In genomic region chr6:116461075-116461474, GRCh38 we compare ENCODE assay signal across 8 cellular contexts. TPM values are rescaled to one million over a fixed set of nuclear protein-coding genes. Genes with fewer than 3 reads are reported as not detected.
A peak's percentile ranks its signal among the peaks of the same experiment; 100 is the strongest.
DNase-seq lines count a peak whose midpoint lies in the region; ATAC-seq and TF ChIP-seq lines count a peak whose summit lies in the region.

TSS of gene CALHM6 (plus strand) at chr6:116461375. CDS start at chr6:116461930, 555 bp downstream.

- peak within 1 kb of the TSS in 1 of 2 donors; percentile 26 for H3K27ac ChIP-seq in right atrium auricular region

- no peaks in the 10 kb centered on the region for H3K9me3 Mint-ChIP-seq in WTC11

- no peaks in the 10 kb centered on the region for H3K36me3 ChIP-seq in right atrium auricular region

- no peaks in the 10 kb centered on the region for H3K9me3 ChIP-seq in right atrium auricular region

- CTCF ChIA-PET in WTC11 (lab: Charles Lee), result interaction anchor here (1.4 kb wide), 1 partner anchor 193 kb away, joined by 3 read pairs; no protein-coding TSS in a partner anchor

- no peaks in the 10 kb centered on the region for H3K36me3 Mint-ChIP-seq in WTC11

- no peak within 1 kb of the TSS for H3K27ac Mint-ChIP-seq in WTC11

- TF ChIP-seq CTCF in GM12864 (IDR thresholded peaks at IDR 0.05; ENCODE audit: low read depth, low read length, missing control alignments) (no peak), WTC11 (IDR thresholded peaks at IDR 0.05) (no peak), right atrium auricular region (IDR thresholded peaks at IDR 0.05) (no peak), retinal pigment epithelial cell (conservative IDR thresholded peaks at IDR 0.05; ENCODE audit: low read depth, low read length) (no peak)

- no peak for ATAC-seq in WTC11

- H3K27me3 ChIP-seq in right atrium auricular region, result no peaks in the 10 kb centered on the region

- H3K4me3 Mint-ChIP-seq in WTC11, result peak within 1 kb of the TSS; percentile 60

- H3K4me3 ChIP-seq in GM12864 (ENCODE audit: low read depth, low read length) (peak within 1 kb of the TSS; percentile 57), right atrium auricular region (peak within 1 kb of the TSS; percentile 21 to 57), retinal pigment epithelial cell (ENCODE audit: low read length) (peak within 1 kb of the TSS; percentile 31)

- peaks cover 56% of the 10 kb centered on the region for H3K27me3 Mint-ChIP-seq in WTC11 (ENCODE audit: low read depth)

- no peaks in the 10 kb centered on the region for H3K4me1 ChIP-seq in right atrium auricular region

- POLR2A ChIA-PET in WTC11 (lab: Charles Lee), result no interaction called here

- DNase-seq in GM12864 (ENCODE audit: low read depth), result no peak
- no peak for DNase-seq in WTC11 (ENCODE audit: low spot score)
- no peak for DNase-seq in right atrium auricular region (ENCODE audit: low spot score)
- DNase-seq in retinal pigment epithelial cell (ENCODE audit: low read depth), result no peak
- DNase-seq in NCI-H1436 (lab: John Stamatoyannopoulos, UW), result no peak
- no peak for DNase-seq in stimulated activated naive CD4-positive, alpha-beta T cell treated with Interleukin-2 at 50 U/mL for 16 hours (lab: John Stamatoyannopoulos, UW)
- no peak for DNase-seq in GM19240 (ENCODE audit: insufficient read length, low spot score)
- DNase-seq in activated CD8-positive, alpha-beta memory T cell treated with anti-CD3 and anti-CD28 coated beads for 24 hours, result no peak

- H3K4me1 Mint-ChIP-seq in WTC11, result peaks cover 30% of the 10 kb centered on the region

TF ChIP-seq in WTC11, 78 proteins besides CTCF, POLR2A, EP300 and RAD21:
- no peak for TF ChIP-seq MXD4 (CRISPR knock-in tag; IDR thresholded peaks at IDR 0.05; ENCODE audit: borderline replicate concordance)
- TF ChIP-seq ZNF263 (CRISPR knock-in tag; IDR thresholded peaks at IDR 0.05; ENCODE audit: low read depth), result no peak

RNA-seq across cellular contexts. Expression of gene CALHM6, which starts in this region (rescaled TPM):
- total RNA-seq in WTC11 (2021) (0.21 to 1.4 TPM (median 0.44 TPM) in 3 replicates), right atrium auricular region (1 to 10 TPM; 2.3 to 3.1 TPM)
